Comparison of ENCODE assay signal across 8 cellular contexts in the genomic region with DNA sequence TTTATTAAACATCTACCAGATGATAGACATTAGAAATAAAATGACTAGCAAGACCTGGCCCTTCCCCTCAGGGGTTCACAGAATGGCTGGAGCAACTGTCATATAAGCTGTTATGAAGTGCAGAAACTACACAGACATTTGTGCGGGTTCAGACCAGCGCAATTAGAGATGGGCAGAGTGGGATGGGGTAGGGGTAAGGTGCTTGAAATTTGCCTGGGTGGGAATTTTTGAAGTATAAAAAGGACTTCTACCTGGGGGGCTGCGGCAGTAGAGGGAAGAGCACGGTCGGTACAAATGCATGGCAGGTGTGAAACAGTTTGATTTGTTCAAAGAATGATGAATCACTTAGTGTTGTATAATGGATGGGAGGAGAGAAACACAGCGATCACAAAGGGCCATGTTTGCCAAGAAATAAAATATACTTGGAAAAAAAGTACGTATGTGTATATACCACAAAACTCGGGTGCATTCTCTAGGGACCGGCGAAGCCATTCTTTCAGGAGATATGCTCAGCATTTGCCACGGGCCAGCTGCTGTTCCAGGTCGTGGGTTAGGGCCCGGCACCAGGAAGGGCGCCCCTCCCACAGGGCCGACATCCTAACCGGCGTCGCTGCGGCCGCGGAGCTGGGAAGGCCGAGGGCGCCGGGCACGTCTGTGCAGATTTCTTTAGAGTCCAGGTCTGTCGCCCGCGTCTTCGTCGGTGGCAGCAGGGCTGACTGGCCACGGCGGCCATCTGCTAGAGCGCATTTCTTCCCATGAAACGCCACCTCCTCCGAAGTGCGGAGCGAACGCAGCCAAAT. TPM values are rescaled to one million over a fixed set of nuclear protein-coding genes. Genes with fewer than 3 reads are reported as not detected.
A peak's percentile ranks its signal among the peaks of the same experiment; 100 is the strongest.
DNase-seq lines count a peak whose midpoint lies in the region; ATAC-seq and TF ChIP-seq lines count a peak whose summit lies in the region.

No MANE protein-coding gene starts in this region.

- TF ChIP-seq CTCF in glutamatergic neuron (IDR thresholded peaks at IDR 0.05; ENCODE audit: partially characterized antibody, unreplicated experiment) (no peak), omental fat pad (IDR thresholded peaks at IDR 0.05) (no peak)

- DNase-seq in stimulated activated CD4-positive, alpha-beta T cell treated with anti-CD3 and anti-CD28 coated beads, Interleukin-1b, Interleukin-23, amount 100 ng/mL, for 4 hours (ENCODE audit: low read depth in 2 of 2) = peak; percentile 18 to 40
- DNase-seq in stimulated activated CD4-positive, alpha-beta T cell treated with anti-CD3 and anti-CD28 coated beads, Interleukin-4, amount 100 ng/mL, for 1 hour = no peak
- peak; percentile 73 for DNase-seq in NCI-H1694 treated with DMSO at 0.1 percent for 48 hours (lab: John Stamatoyannopoulos, UW)
- peak; percentile 73 for DNase-seq in glutamatergic neuron
- DNase-seq in omental fat pad (ENCODE audit: low spot score) = no peak
- DNase-seq in ecto neural progenitor cell (ENCODE audit: low spot score) = no peak

- H3K36me3 Mint-ChIP-seq in activated T-helper 17 cell treated with anti-CD3 and anti-CD28 coated beads, Interleukin-2, amount 50 U/mL, for 72 hours (ENCODE audit: low read depth) = peaks cover 52% of the 10 kb centered on the region
- no peaks in the 10 kb centered on the region for H3K36me3 Mint-ChIP-seq in glutamatergic neuron (ENCODE audit: unreplicated experiment)

- peaks cover 30% of the 10 kb centered on the region for H3K4me1 Mint-ChIP-seq in activated T-helper 17 cell treated with anti-CD3 and anti-CD28 coated beads, Interleukin-2, amount 50 U/mL, for 72 hours
- H3K4me1 Mint-ChIP-seq in glutamatergic neuron (ENCODE audit: low read depth, unreplicated experiment) = peaks cover 9% of the 10 kb centered on the region

- no peaks in the 10 kb centered on the region for H3K27me3 Mint-ChIP-seq in activated T-helper 17 cell treated with anti-CD3 and anti-CD28 coated beads, Interleukin-2, amount 50 U/mL, for 72 hours
- no peaks in the 10 kb centered on the region for H3K27me3 Mint-ChIP-seq in glutamatergic neuron (ENCODE audit: unreplicated experiment)

- H3K4me3 Mint-ChIP-seq in activated T-helper 17 cell treated with anti-CD3 and anti-CD28 coated beads, Interleukin-2, amount 50 U/mL, for 72 hours = peak overlapping the region; percentile 99
- H3K4me3 Mint-ChIP-seq in glutamatergic neuron (ENCODE audit: unreplicated experiment) = peak overlapping the region; percentile 92

- no peaks in the 10 kb centered on the region for H3K9me3 Mint-ChIP-seq in activated T-helper 17 cell treated with anti-CD3 and anti-CD28 coated beads, Interleukin-2, amount 50 U/mL, for 72 hours
- peaks cover 18% of the 10 kb centered on the region for H3K9me3 Mint-ChIP-seq in glutamatergic neuron (ENCODE audit: unreplicated experiment)

- peak; percentile 25 for ATAC-seq in HG02763 (IDR thresholded peaks at IDR 0.05; ENCODE audit: unreplicated experiment)
- peak; percentile 34 for ATAC-seq in activated T-helper 17 cell treated with anti-CD3 and anti-CD28 coated beads, Interleukin-2, amount 50 U/mL, for 72 hours (replicated peaks)
- peak; percentile 60 for ATAC-seq in omental fat pad (ENCODE audit: low FRiP score)

- peak overlapping the region; percentile 97 for H3K27ac Mint-ChIP-seq in activated T-helper 17 cell treated with anti-CD3 and anti-CD28 coated beads, Interleukin-2, amount 50 U/mL, for 72 hours
- peak overlapping the region; percentile 94 for H3K27ac Mint-ChIP-seq in glutamatergic neuron (ENCODE audit: unreplicated experiment)

RNA-seq across cellular contexts. Expression of a gene that starts 0.8 kb away (rescaled TPM):
- 10 to 100 TPM; 50.4 to 92.5 TPM for total RNA-seq in activated T-helper 17 cell treated with anti-CD3 and anti-CD28 coated beads, Interleukin-2, amount 50 U/mL, for 72 hours
- total RNA-seq in glutamatergic neuron (ENCODE audit: unreplicated experiment) = 28.0 TPM
- 10 to 100 TPM; 63.5 to 87.1 (median 77.7) TPM for total RNA-seq in omental fat pad

RNA-seq across cellular contexts. Expression of a gene that starts 39.9 kb away (rescaled TPM):
- total RNA-seq in activated T-helper 17 cell treated with anti-CD3 and anti-CD28 coated beads, Interleukin-2, amount 50 U/mL, for 72 hours = 1 to 10 TPM; 6.6 to 8.9 TPM
- 4.9 TPM for total RNA-seq in glutamatergic neuron (ENCODE audit: unreplicated experiment)
- 10 to 100 TPM in 2 of 4 donors, 1 to 10 TPM in 2; 6.0 to 16.9 (median 9.7) TPM for total RNA-seq in omental fat pad

Comparison
In these comparisons a context has a peak if more than half of its experiments do, and no peak if none do; other contexts are left out.
1. DNase-seq: peak in stimulated activated CD4-positive, alpha-beta T cell treated with anti-CD3 and anti-CD28 coated beads, Interleukin-1b, Interleukin-23, amount 100 ng/mL, for 4 hours (2 of 2), NCI-H1694 treated with DMSO at 0.1 percent for 48 hours (single experiment) and glutamatergic neuron (single experiment); none in stimulated activated CD4-positive, alpha-beta T cell treated with anti-CD3 and anti-CD28 coated beads, Interleukin-4, amount 100 ng/mL, for 1 hour (single experiment), omental fat pad (single experiment) and ecto neural progenitor cell (single experiment).
2. Peak in every context shown above with its lines, with median percentiles within 50 percentile points of each other: ATAC-seq.